ENCODE assay signal across 1 cellular context in genomic region chr10:73781879-73782748, GRCh38.
TF ChIP-seq lines count a peak whose summit lies in the region.

Gene CHCHD1, plus strand, starts transcription at chr10:73782048. Its CDS starts 28 bp downstream, at chr10:73782076.

TF ChIP-seq in SK-N-SH, 30 proteins besides CTCF, POLR2A, EP300 and RAD21 (continued from another document):
- TF ChIP-seq USF2 (IDR thresholded peaks at IDR 0.05; ENCODE audit: borderline replicate concordance, low read depth, low read length) (no peak), GABPA (IDR thresholded peaks at IDR 0.05; ENCODE audit: low read depth) (peak; percentile 40), MEF2A (IDR thresholded peaks at IDR 0.05; ENCODE audit: borderline replicate concordance, low read depth) (no peak), JUND (IDR thresholded peaks at IDR 0.05) (no peak), USF1 (IDR thresholded peaks at IDR 0.05; ENCODE audit: borderline replicate concordance, low read depth) (peak; percentile 60; the same call in 1 of the 2 replicates), GATA2 (CRISPR knock-in tag; IDR thresholded peaks at IDR 0.05) (no peak), RXRA (IDR thresholded peaks at IDR 0.05; ENCODE audit: borderline replicate concordance, low read depth) (peak; percentile 45; the same call in 1 of the 2 replicates), SIN3A (IDR thresholded peaks at IDR 0.05; ENCODE audit: borderline replicate concordance, low read depth, low read length) (peak; percentile 88), FOXM1 (IDR thresholded peaks at IDR 0.05; ENCODE audit: low read depth) (no peak), RCOR1 (IDR thresholded peaks at IDR 0.05; ENCODE audit: low read length) (no peak), YY1 (IDR thresholded peaks at IDR 0.05; ENCODE audit: low read depth) (peak; percentile 91), IRF3 (IDR thresholded peaks at IDR 0.05; ENCODE audit: low read depth, low read length) (no peak), POLR2AphosphoS5 (IDR thresholded peaks at IDR 0.05; ENCODE audit: low read depth, low read length) (peak; percentile 93), TEAD4 (IDR thresholded peaks at IDR 0.05; ENCODE audit: borderline replicate concordance, insufficient read depth) (no peak), TCF12 (IDR thresholded peaks at IDR 0.05) (no peak), TAF1 (IDR thresholded peaks at IDR 0.05; ENCODE audit: borderline replicate concordance, low read depth, low read length) (peak; percentile 92), EZH2phosphoT487 (IDR thresholded peaks at IDR 0.05; ENCODE audit: borderline replicate concordance, low read depth) (no peak), FOSL2 (IDR thresholded peaks at IDR 0.05; ENCODE audit: borderline replicate concordance, low read depth) (no peak), ZBTB33 (IDR thresholded peaks at IDR 0.05; ENCODE audit: borderline replicate concordance, low read depth) (no peak)
